ENCODE assay signal across 12 cellular contexts in genomic region chr15:100929641-100930042, GRCh38. TPM values are rescaled to one million over a fixed set of nuclear protein-coding genes. Genes with fewer than 3 reads are reported as not detected.
DNase-seq lines count a peak whose midpoint lies in the region; ATAC-seq and TF ChIP-seq lines count a peak whose summit lies in the region.
"Had no signal": no experiment of that assay in that cellular context is flagged by ENCODE, and none has a peak within 500 bp of the region (broad histone marks: within the 10 kb centered on the region; RNA-seq: fewer than 3 reads in every experiment).

No MANE protein-coding gene starts in this region.

- H3K27ac Mint-ChIP-seq in endothelial cell (ENCODE audit: unreplicated experiment), result no peak overlapping the region
- H3K27ac Mint-ChIP-seq: HFFc6 had no signal

- no peaks in the 10 kb centered on the region for H3K36me3 Mint-ChIP-seq in endothelial cell (ENCODE audit: low read depth, unreplicated experiment)

- intact Hi-C loops in Right ventricle myocardium inferior (cut with DNase I), result no loop called here

- H3K4me3 Mint-ChIP-seq in endothelial cell (ENCODE audit: unreplicated experiment), result no peak overlapping the region
- H3K4me3 Mint-ChIP-seq: HFFc6 had no signal

- ATAC-seq in GM21390 (IDR thresholded peaks at IDR 0.05; ENCODE audit: unreplicated experiment) (peak; percentile 37), Right ventricle myocardium inferior (no peak)

- H3K9me3 Mint-ChIP-seq in endothelial cell (ENCODE audit: unreplicated experiment), result no peaks in the 10 kb centered on the region
- H3K9me3 Mint-ChIP-seq: HFFc6 had no signal

- DNase-seq in COR-L47 (lab: John Stamatoyannopoulos, UW) (peak; percentile 54), NCI-H2171 treated with DMSO at 0.1 percent for 48 hours (lab: John Stamatoyannopoulos, UW) (peak; percentile 78), endothelial cell (ENCODE audit: low spot score) (peak; percentile 24), GF-D8 (lab: John Stamatoyannopoulos, UW) (no peak), Right ventricle myocardium inferior (ENCODE audit: missing footprints) (no peak), EL (no peak), T-helper 1 cell (no peak)
- DNase-seq: HFFc6, lower lobe of right lung, NCI-H2227 treated with DMSO at 0.1 percent for 48 hours had no signal

- TF ChIP-seq CTCF in endothelial cell (IDR thresholded peaks at IDR 0.05; ENCODE audit: unreplicated experiment), result no peak

- H3K27me3 Mint-ChIP-seq in endothelial cell (ENCODE audit: unreplicated experiment), result peaks cover 4% of the 10 kb centered on the region

- H3K4me1 Mint-ChIP-seq in endothelial cell (ENCODE audit: unreplicated experiment), result peaks cover 23% of the 10 kb centered on the region

RNA-seq across cellular contexts. Expression of gene LRRK1, which starts 10.5 kb away (rescaled TPM):
- total RNA-seq in endothelial cell (ENCODE audit: unreplicated experiment) (4.8 TPM), Right ventricle myocardium inferior (2.7 TPM)

RNA-seq across cellular contexts. Expression of gene ALDH1A3, which starts 50.0 kb away (rescaled TPM):
- total RNA-seq in endothelial cell (ENCODE audit: unreplicated experiment) (13.9 TPM), Right ventricle myocardium inferior (3.7 TPM)
- total RNA-seq: T-helper 2 cell treated with Interferon-gamma antibody and Interleukin-4, amounts not matched to agents 100 ng/mL and 5 ng/mL, for 36 hours had no signal

Comparison
In these comparisons a context has a peak if more than half of its experiments do, and no peak if none do; other contexts are left out.
1. DNase-seq: peak in COR-L47 (single experiment), NCI-H2171 treated with DMSO at 0.1 percent for 48 hours (single experiment) and endothelial cell (single experiment); none in GF-D8 (single experiment), Right ventricle myocardium inferior (single experiment), EL (single experiment) and T-helper 1 cell (0 of 5).